ENCODE assay signal across 9 cellular contexts in genomic region chr9:89701221-89701798, GRCh38.
A peak's percentile ranks its signal among the peaks of the same experiment; 100 is the strongest.
DNase-seq lines count a peak whose midpoint lies in the region; ATAC-seq and TF ChIP-seq lines count a peak whose summit lies in the region.
"Had no signal": no experiment of that assay in that cellular context is flagged by ENCODE, and none has a peak within 500 bp of the region (broad histone marks: within the 10 kb centered on the region; RNA-seq: fewer than 3 reads in every experiment).

No MANE protein-coding gene starts in this region.

- intact Hi-C loops in activated CD4-positive, alpha-beta T cell treated with anti-CD3 and anti-CD28 coated beads for 36 hours (cut with DNase I, micrococcal nuclease): loop anchor here (1.0 to 2.0 kb wide), 3 partner anchors 41 to 97 kb away; partner anchors contain the start of gene GADD45G (in 1 of the 2)
- intact Hi-C loops in tibial artery (cut with DNase I; ENCODE audit: low total_unique reads): no loop called here

- H3K36me3 Mint-ChIP-seq in activated CD4-positive, alpha-beta T cell treated with anti-CD3 and anti-CD28 coated beads for 36 hours (ENCODE audit: low read depth): no peaks in the 10 kb centered on the region

- no peaks in the 10 kb centered on the region for H3K4me1 ChIP-seq in tibial artery

- H3K4me3 Mint-ChIP-seq in activated CD4-positive, alpha-beta T cell treated with anti-CD3 and anti-CD28 coated beads for 36 hours: peak overlapping the region; percentile 65

- no peaks in the 10 kb centered on the region for H3K27me3 Mint-ChIP-seq in activated CD4-positive, alpha-beta T cell treated with anti-CD3 and anti-CD28 coated beads for 36 hours

- no peaks in the 10 kb centered on the region for H3K36me3 ChIP-seq in tibial artery

- H3K4me1 Mint-ChIP-seq in activated CD4-positive, alpha-beta T cell treated with anti-CD3 and anti-CD28 coated beads for 36 hours: peaks cover 27% of the 10 kb centered on the region

- no peaks in the 10 kb centered on the region for H3K9me3 ChIP-seq in tibial artery

- CTCF ChIA-PET in activated CD4-positive, alpha-beta T cell treated with anti-CD3 and anti-CD28 coated beads for 36 hours (lab: Charles Lee): interaction anchor here (0.9 to 1.9 kb wide), 4 partner anchors 13 to 99 kb away, joined by 3 to 5 read pairs (median 4); no protein-coding TSS in a partner anchor

- H3K27me3 ChIP-seq in tibial artery: peaks cover 0 to 10% of the 10 kb centered on the region in 2 donors

- H3K27ac Mint-ChIP-seq in activated CD4-positive, alpha-beta T cell treated with anti-CD3 and anti-CD28 coated beads for 36 hours: peak overlapping the region; percentile 85

- peak; percentile 80 for ATAC-seq in GM18511 (IDR thresholded peaks at IDR 0.05; ENCODE audit: unreplicated experiment)
- ATAC-seq in HG02759 (IDR thresholded peaks at IDR 0.05; ENCODE audit: unreplicated experiment): peak; percentile 87
- peak; percentile 97 for ATAC-seq in activated CD4-positive, alpha-beta T cell treated with anti-CD3 and anti-CD28 coated beads for 36 hours

- DNase-seq in activated CD4-positive, alpha-beta T cell treated with anti-CD3 and anti-CD28 coated beads for 36 hours: peak; percentile 86
- peak; percentile 32 for DNase-seq in medulla oblongata (ENCODE audit: extremely low spot score)
- DNase-seq in tibial artery: no peak
- DNase-seq in NCI-H128 (lab: John Stamatoyannopoulos, UW; ENCODE audit: unreplicated experiment): no peak
- no peak for DNase-seq in cerebellum (ENCODE audit: low spot score)
- DNase-seq in HuH-7.5 (ENCODE audit: low spot score): no peak

- TF ChIP-seq CTCF in tibial artery (IDR thresholded peaks at IDR 0.05): no peak

- H3K9me3 Mint-ChIP-seq in activated CD4-positive, alpha-beta T cell treated with anti-CD3 and anti-CD28 coated beads for 36 hours (ENCODE audit: low read depth): no peaks in the 10 kb centered on the region

- no peak overlapping the region for H3K4me3 ChIP-seq in tibial artery
- H3K4me3 ChIP-seq: skin epidermis had no signal

- no peak overlapping the region for H3K27ac ChIP-seq in tibial artery

- POLR2A ChIA-PET in activated CD4-positive, alpha-beta T cell treated with anti-CD3 and anti-CD28 coated beads for 36 hours (lab: Charles Lee): interaction anchor here (0.6 kb wide), 1 partner anchor 24 kb away, joined by 3 read pairs; no protein-coding TSS in a partner anchor

Comparison
In these comparisons a context has a peak if more than half of its experiments do, and no peak if none do; other contexts are left out.
1. DNase-seq: peak in activated CD4-positive, alpha-beta T cell treated with anti-CD3 and anti-CD28 coated beads for 36 hours (single experiment) and medulla oblongata (single experiment); none in tibial artery (0 of 2), NCI-H128 (single experiment), cerebellum (single experiment) and HuH-7.5 (single experiment).
2. Peak in every context shown above with its lines, with median percentiles within 50 percentile points of each other: ATAC-seq.